In genomic region chr7:105530546-105530945, GRCh38 we compare ENCODE assay signal across 1 cellular context.
TF ChIP-seq lines count a peak whose summit lies in the region.

No MANE protein-coding gene starts in this region.

TF ChIP-seq in SK-N-SH, 30 proteins besides CTCF, POLR2A, EP300 and RAD21 (continued from another document):
- TF ChIP-seq, protein P1, sequence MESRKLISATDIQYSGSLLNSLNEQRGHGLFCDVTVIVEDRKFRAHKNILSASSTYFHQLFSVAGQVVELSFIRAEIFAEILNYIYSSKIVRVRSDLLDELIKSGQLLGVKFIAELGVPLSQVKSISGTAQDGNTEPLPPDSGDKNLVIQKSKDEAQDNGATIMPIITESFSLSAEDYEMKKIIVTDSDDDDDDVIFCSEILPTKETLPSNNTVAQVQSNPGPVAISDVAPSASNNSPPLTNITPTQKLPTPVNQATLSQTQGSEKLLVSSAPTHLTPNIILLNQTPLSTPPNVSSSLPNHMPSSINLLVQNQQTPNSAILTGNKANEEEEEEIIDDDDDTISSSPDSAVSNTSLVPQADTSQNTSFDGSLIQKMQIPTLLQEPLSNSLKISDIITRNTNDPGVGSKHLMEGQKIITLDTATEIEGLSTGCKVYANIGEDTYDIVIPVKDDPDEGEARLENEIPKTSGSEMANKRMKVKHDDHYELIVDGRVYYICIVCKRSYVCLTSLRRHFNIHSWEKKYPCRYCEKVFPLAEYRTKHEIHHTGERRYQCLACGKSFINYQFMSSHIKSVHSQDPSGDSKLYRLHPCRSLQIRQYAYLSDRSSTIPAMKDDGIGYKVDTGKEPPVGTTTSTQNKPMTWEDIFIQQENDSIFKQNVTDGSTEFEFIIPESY (IDR thresholded peaks at IDR 0.05; ENCODE audit: borderline replicate concordance, low read depth), result no peak
- TF ChIP-seq POLR2AphosphoS5 (IDR thresholded peaks at IDR 0.05; ENCODE audit: low read depth, low read length) (no peak), IRF3 (IDR thresholded peaks at IDR 0.05; ENCODE audit: low read depth, low read length) (no peak), NFIC (IDR thresholded peaks at IDR 0.05; ENCODE audit: borderline replicate concordance) (no peak), FOSL2 (IDR thresholded peaks at IDR 0.05; ENCODE audit: borderline replicate concordance, low read depth) (no peak), MEF2A (IDR thresholded peaks at IDR 0.05; ENCODE audit: borderline replicate concordance, low read depth) (no peak), NRF1 (IDR thresholded peaks at IDR 0.05; ENCODE audit: low read depth, low read length) (no peak), TCF12 (IDR thresholded peaks at IDR 0.05) (no peak), FOXJ3 (CRISPR knock-in tag; IDR thresholded peaks at IDR 0.05) (no peak)
- TF ChIP-seq, protein P2, sequence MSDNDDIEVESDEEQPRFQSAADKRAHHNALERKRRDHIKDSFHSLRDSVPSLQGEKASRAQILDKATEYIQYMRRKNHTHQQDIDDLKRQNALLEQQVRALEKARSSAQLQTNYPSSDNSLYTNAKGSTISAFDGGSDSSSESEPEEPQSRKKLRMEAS (IDR thresholded peaks at IDR 0.05; ENCODE audit: low read depth), result no peak
TF ChIP-seq in SK-N-SH: peak in this region for 0.
